In the genomic region with DNA sequence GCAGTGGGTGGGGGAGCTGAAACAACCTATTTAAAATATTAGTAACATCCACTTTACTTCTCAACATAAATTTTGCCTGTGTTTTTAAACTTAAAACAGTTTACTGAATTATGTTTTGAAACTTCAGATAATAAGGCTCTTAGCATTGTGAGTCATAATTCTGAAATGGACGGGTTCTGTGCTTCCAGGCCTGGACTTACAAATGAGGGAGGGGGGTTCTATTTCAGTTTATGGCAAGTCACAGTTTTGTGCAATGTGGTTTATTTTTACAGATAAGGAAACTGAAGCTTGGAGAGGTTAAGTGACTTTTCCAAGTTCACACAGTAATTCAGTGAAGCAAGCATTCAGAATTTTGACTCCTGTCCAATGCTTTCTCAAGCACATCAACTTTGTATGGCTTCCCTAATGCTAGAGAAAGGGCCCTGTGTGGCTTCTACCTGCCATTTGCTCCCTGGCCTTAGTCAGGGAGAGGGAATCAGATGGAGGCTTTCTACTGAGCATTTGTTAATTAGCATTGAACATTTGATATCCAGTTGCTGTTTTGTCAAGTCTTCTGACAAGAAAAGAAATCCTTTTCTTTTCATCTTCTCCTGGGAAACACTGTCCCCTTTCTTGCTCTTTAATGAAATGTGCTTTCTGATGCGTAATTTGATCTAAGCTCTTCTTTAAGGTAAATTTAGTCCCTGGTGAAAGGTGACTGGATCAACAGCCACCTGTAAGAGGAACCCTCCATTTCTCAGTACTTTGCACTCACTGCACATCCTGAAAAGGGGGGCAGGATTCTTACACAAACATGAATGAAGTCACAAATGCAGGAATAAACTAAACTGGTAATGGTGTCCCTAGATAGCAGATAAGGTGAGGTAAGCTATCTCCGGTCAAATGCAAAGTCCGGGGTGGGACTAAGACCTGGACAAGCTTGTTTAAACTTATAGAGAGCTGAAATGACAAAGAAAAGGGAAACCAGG, we compare ENCODE assay signal across 1 cellular context.
TF ChIP-seq lines count a peak whose summit lies in the region.

No MANE protein-coding gene starts in this region.

TF ChIP-seq in HepG2, 621 proteins besides CTCF, POLR2A, EP300 and RAD21 (continued from another document and continues in another):
- TF ChIP-seq THYN1 (CRISPR knock-in tag; IDR thresholded peaks at IDR 0.05; ENCODE audit: borderline replicate concordance, low read depth) (0 out of 2 replicates have a peak, but pooled peaks have one; percentile 59), TOPORS (CRISPR knock-in tag; IDR thresholded peaks at IDR 0.05) (no peak), ISL2 (CRISPR knock-in tag; IDR thresholded peaks at IDR 0.05) (peak; percentile 71; the same call in 1 of the 2 replicates), MXI1 (IDR thresholded peaks at IDR 0.05; ENCODE audit: borderline replicate concordance, low read depth, low read length) (peak; percentile 35; the same call in 1 of the 3 replicates), ZNF354B (CRISPR knock-in tag; IDR thresholded peaks at IDR 0.05) (no peak), HNF4A (CRISPR knock-in tag; IDR thresholded peaks at IDR 0.05) (peak; percentile 94), HOXD1 (CRISPR knock-in tag; IDR thresholded peaks at IDR 0.05) (peak; percentile 65; the same call in 1 of the 2 replicates), FOXP1 (IDR thresholded peaks at IDR 0.05) (no peak), FOXP1 (CRISPR knock-in tag; IDR thresholded peaks at IDR 0.05) (peak; percentile 85), JUN (CRISPR knock-in tag; IDR thresholded peaks at IDR 0.05) (peak; percentile 93), ZFX (CRISPR knock-in tag; IDR thresholded peaks at IDR 0.05; ENCODE audit: low read depth) (peak; percentile 52), GABPB1 (CRISPR knock-in tag; IDR thresholded peaks at IDR 0.05) (peak; percentile 20; the same call in 1 of the 2 replicates), YY1 (IDR thresholded peaks at IDR 0.05; ENCODE audit: insufficient read depth, insufficient replicate concordance, low read depth, low read length) (peak; percentile 73), ZNF569 (CRISPR knock-in tag; IDR thresholded peaks at IDR 0.05; ENCODE audit: borderline replicate concordance) (no peak), PRMT3 (CRISPR knock-in tag; IDR thresholded peaks at IDR 0.05; ENCODE audit: borderline replicate concordance, low read depth) (no peak), FOXK1 (CRISPR knock-in tag; IDR thresholded peaks at IDR 0.05; ENCODE audit: borderline replicate concordance, low read depth) (peak; percentile 53; the same call in 1 of the 2 replicates), GABPA (IDR thresholded peaks at IDR 0.05; ENCODE audit: low read depth, low read length) (no peak), GABPA (CRISPR knock-in tag; IDR thresholded peaks at IDR 0.05; ENCODE audit: low read depth) (peak; percentile 73), TMF1 (CRISPR knock-in tag; IDR thresholded peaks at IDR 0.05; ENCODE audit: low read depth) (0 out of 2 replicates have a peak, but pooled peaks have one; percentile 60), ETV5 (CRISPR knock-in tag; IDR thresholded peaks at IDR 0.05; ENCODE audit: borderline replicate concordance) (peak; percentile 94), ELF3 (CRISPR knock-in tag; IDR thresholded peaks at IDR 0.05) (peak; percentile 87; the same call in 1 of the 2 replicates), ATF1 (CRISPR knock-in tag; IDR thresholded peaks at IDR 0.05) (peak; percentile 60), FOSL2 (CRISPR knock-in tag; IDR thresholded peaks at IDR 0.05) (peak; percentile 37; the same call in 1 of the 2 replicates), IKZF4 (CRISPR knock-in tag; IDR thresholded peaks at IDR 0.05; ENCODE audit: borderline replicate concordance, low read depth, not compliant biosample characterization) (no peak), KDM3A (CRISPR knock-in tag; IDR thresholded peaks at IDR 0.05; ENCODE audit: low read depth) (peak; percentile 42; the same call in 1 of the 2 replicates), ZNF292 (CRISPR knock-in tag; IDR thresholded peaks at IDR 0.05; ENCODE audit: borderline replicate concordance, low read depth) (peak; percentile 8; the same call in 1 of the 2 replicates), YEATS4 (CRISPR knock-in tag; IDR thresholded peaks at IDR 0.05; ENCODE audit: borderline replicate concordance) (peak; percentile 62; the same call in 1 of the 2 replicates), KLF11 (CRISPR knock-in tag; IDR thresholded peaks at IDR 0.05) (0 out of 2 replicates have a peak, but pooled peaks have one; percentile 40), RARA (CRISPR knock-in tag; IDR thresholded peaks at IDR 0.05) (peak; percentile 84; the same call in 1 of the 2 replicates), ASH2L (IDR thresholded peaks at IDR 0.05; ENCODE audit: insufficient read length, low read depth, low read length) (peak; percentile 75), ZNF749 (CRISPR knock-in tag; IDR thresholded peaks at IDR 0.05; ENCODE audit: borderline replicate concordance) (no peak), GFI1 (CRISPR knock-in tag; IDR thresholded peaks at IDR 0.05; ENCODE audit: borderline replicate concordance) (peak; percentile 43), TCF7 (IDR thresholded peaks at IDR 0.05; ENCODE audit: low read depth) (peak; percentile 10; the same call in 1 of the 2 replicates), ZMAT3 (CRISPR knock-in tag; conservative IDR thresholded peaks at IDR 0.05) (0 out of 2 replicates have a peak, but pooled peaks have one; percentile 62), KAT2B (IDR thresholded peaks at IDR 0.05; ENCODE audit: borderline replicate concordance, low read depth, low read length) (no peak), ZSCAN30 (CRISPR knock-in tag; IDR thresholded peaks at IDR 0.05) (0 out of 2 replicates have a peak, but pooled peaks have one; percentile 26), NFIC (IDR thresholded peaks at IDR 0.05; ENCODE audit: low read length) (peak; percentile 73; the same call in 1 of the 2 replicates), ZFP82 (CRISPR knock-in tag; IDR thresholded peaks at IDR 0.05; ENCODE audit: borderline replicate concordance) (no peak)
- TF ChIP-seq, protein P1, sequence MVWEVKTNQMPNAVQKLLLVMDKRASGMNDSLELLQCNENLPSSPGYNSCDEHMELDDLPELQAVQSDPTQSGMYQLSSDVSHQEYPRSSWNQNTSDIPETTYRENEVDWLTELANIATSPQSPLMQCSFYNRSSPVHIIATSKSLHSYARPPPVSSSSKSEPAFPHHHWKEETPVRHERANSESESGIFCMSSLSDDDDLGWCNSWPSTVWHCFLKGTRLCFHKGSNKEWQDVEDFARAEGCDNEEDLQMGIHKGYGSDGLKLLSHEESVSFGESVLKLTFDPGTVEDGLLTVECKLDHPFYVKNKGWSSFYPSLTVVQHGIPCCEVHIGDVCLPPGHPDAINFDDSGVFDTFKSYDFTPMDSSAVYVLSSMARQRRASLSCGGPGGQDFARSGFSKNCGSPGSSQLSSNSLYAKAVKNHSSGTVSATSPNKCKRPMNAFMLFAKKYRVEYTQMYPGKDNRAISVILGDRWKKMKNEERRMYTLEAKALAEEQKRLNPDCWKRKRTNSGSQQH (CRISPR knock-in tag; IDR thresholded peaks at IDR 0.05; ENCODE audit: low read depth): peak; percentile 21; the same call in 1 of the 2 replicates
- TF ChIP-seq, protein P2, sequence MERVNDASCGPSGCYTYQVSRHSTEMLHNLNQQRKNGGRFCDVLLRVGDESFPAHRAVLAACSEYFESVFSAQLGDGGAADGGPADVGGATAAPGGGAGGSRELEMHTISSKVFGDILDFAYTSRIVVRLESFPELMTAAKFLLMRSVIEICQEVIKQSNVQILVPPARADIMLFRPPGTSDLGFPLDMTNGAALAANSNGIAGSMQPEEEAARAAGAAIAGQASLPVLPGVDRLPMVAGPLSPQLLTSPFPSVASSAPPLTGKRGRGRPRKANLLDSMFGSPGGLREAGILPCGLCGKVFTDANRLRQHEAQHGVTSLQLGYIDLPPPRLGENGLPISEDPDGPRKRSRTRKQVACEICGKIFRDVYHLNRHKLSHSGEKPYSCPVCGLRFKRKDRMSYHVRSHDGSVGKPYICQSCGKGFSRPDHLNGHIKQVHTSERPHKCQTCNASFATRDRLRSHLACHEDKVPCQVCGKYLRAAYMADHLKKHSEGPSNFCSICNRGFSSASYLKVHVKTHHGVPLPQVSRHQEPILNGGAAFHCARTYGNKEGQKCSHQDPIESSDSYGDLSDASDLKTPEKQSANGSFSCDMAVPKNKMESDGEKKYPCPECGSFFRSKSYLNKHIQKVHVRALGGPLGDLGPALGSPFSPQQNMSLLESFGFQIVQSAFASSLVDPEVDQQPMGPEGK (CRISPR knock-in tag; IDR thresholded peaks at IDR 0.05): peak; percentile 87
- TF ChIP-seq, protein P3, sequence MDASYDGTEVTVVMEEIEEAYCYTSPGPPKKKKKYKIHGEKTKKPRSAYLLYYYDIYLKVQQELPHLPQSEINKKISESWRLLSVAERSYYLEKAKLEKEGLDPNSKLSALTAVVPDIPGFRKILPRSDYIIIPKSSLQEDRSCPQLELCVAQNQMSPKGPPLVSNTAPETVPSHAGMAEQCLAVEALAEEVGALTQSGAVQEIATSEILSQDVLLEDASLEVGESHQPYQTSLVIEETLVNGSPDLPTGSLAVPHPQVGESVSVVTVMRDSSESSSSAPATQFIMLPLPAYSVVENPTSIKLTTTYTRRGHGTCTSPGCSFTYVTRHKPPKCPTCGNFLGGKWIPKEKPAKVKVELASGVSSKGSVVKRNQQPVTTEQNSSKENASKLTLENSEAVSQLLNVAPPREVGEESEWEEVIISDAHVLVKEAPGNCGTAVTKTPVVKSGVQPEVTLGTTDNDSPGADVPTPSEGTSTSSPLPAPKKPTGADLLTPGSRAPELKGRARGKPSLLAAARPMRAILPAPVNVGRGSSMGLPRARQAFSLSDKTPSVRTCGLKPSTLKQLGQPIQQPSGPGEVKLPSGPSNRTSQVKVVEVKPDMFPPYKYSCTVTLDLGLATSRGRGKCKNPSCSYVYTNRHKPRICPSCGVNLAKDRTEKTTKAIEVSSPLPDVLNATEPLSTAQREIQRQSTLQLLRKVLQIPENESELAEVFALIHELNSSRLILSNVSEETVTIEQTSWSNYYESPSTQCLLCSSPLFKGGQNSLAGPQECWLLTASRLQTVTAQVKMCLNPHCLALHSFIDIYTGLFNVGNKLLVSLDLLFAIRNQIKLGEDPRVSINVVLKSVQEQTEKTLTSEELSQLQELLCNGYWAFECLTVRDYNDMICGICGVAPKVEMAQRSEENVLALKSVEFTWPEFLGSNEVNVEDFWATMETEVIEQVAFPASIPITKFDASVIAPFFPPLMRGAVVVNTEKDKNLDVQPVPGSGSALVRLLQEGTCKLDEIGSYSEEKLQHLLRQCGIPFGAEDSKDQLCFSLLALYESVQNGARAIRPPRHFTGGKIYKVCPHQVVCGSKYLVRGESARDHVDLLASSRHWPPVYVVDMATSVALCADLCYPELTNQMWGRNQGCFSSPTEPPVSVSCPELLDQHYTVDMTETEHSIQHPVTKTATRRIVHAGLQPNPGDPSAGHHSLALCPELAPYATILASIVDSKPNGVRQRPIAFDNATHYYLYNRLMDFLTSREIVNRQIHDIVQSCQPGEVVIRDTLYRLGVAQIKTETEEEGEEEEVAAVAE (CRISPR knock-in tag; IDR thresholded peaks at IDR 0.05; ENCODE audit: borderline replicate concordance): peak; percentile 69; the same call in 1 of the 2 replicates
- TF ChIP-seq, protein P4, sequence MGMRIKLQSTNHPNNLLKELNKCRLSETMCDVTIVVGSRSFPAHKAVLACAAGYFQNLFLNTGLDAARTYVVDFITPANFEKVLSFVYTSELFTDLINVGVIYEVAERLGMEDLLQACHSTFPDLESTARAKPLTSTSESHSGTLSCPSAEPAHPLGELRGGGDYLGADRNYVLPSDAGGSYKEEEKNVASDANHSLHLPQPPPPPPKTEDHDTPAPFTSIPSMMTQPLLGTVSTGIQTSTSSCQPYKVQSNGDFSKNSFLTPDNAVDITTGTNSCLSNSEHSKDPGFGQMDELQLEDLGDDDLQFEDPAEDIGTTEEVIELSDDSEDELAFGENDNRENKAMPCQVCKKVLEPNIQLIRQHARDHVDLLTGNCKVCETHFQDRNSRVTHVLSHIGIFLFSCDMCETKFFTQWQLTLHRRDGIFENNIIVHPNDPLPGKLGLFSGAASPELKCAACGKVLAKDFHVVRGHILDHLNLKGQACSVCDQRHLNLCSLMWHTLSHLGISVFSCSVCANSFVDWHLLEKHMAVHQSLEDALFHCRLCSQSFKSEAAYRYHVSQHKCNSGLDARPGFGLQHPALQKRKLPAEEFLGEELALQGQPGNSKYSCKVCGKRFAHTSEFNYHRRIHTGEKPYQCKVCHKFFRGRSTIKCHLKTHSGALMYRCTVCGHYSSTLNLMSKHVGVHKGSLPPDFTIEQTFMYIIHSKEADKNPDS (CRISPR knock-in tag; IDR thresholded peaks at IDR 0.05): no peak
- TF ChIP-seq, protein P5, sequence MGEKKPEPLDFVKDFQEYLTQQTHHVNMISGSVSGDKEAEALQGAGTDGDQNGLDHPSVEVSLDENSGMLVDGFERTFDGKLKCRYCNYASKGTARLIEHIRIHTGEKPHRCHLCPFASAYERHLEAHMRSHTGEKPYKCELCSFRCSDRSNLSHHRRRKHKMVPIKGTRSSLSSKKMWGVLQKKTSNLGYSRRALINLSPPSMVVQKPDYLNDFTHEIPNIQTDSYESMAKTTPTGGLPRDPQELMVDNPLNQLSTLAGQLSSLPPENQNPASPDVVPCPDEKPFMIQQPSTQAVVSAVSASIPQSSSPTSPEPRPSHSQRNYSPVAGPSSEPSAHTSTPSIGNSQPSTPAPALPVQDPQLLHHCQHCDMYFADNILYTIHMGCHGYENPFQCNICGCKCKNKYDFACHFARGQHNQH (CRISPR knock-in tag; IDR thresholded peaks at IDR 0.05): 0 out of 2 replicates have a peak, but pooled peaks have one; percentile 60
- TF ChIP-seq, protein P6, sequence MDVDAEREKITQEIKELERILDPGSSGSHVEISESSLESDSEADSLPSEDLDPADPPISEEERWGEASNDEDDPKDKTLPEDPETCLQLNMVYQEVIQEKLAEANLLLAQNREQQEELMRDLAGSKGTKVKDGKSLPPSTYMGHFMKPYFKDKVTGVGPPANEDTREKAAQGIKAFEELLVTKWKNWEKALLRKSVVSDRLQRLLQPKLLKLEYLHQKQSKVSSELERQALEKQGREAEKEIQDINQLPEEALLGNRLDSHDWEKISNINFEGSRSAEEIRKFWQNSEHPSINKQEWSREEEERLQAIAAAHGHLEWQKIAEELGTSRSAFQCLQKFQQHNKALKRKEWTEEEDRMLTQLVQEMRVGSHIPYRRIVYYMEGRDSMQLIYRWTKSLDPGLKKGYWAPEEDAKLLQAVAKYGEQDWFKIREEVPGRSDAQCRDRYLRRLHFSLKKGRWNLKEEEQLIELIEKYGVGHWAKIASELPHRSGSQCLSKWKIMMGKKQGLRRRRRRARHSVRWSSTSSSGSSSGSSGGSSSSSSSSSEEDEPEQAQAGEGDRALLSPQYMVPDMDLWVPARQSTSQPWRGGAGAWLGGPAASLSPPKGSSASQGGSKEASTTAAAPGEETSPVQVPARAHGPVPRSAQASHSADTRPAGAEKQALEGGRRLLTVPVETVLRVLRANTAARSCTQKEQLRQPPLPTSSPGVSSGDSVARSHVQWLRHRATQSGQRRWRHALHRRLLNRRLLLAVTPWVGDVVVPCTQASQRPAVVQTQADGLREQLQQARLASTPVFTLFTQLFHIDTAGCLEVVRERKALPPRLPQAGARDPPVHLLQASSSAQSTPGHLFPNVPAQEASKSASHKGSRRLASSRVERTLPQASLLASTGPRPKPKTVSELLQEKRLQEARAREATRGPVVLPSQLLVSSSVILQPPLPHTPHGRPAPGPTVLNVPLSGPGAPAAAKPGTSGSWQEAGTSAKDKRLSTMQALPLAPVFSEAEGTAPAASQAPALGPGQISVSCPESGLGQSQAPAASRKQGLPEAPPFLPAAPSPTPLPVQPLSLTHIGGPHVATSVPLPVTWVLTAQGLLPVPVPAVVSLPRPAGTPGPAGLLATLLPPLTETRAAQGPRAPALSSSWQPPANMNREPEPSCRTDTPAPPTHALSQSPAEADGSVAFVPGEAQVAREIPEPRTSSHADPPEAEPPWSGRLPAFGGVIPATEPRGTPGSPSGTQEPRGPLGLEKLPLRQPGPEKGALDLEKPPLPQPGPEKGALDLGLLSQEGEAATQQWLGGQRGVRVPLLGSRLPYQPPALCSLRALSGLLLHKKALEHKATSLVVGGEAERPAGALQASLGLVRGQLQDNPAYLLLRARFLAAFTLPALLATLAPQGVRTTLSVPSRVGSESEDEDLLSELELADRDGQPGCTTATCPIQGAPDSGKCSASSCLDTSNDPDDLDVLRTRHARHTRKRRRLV (CRISPR knock-in tag; IDR thresholded peaks at IDR 0.05): no peak
